In the genomic region with DNA sequence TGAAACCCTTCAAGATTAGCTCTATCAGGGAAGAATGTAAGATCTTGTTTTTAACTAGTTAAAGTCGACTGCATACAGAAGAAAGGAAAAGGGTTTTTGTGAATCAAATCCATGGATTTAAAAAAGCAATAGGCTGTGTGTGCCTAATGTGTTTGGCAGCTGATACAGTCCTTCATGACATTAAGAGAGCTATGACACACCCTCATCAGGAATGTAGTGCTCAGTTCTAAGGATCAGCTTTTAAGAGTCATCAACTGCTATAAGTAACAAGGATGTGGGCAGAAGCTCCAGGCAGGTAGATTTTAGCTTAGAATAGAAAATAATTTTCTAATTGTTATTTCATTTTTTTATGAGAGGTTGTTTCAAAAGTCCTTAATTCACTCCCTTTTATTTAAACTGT, we compare ENCODE assay signal across 11 cellular contexts. TPM values are rescaled to one million over a fixed set of nuclear protein-coding genes. Genes with fewer than 3 reads are reported as not detected.
DNase-seq lines count a peak whose midpoint lies in the region; ATAC-seq, FAIRE-seq and TF ChIP-seq lines count a peak whose summit lies in the region.
"Had no signal": no experiment of that assay in that cellular context is flagged by ENCODE, and none has a peak within 500 bp of the region (broad histone marks: within the 10 kb centered on the region; RNA-seq: fewer than 3 reads in every experiment).

No MANE protein-coding gene starts in this region.

- H3K4me1 ChIP-seq in right atrium auricular region = no peaks in the 10 kb centered on the region
- H3K4me1 ChIP-seq in adipocyte (ENCODE audit: control insufficient read depth, insufficient read depth, low read length) = peaks cover 5% of the 10 kb centered on the region
- H3K4me1 ChIP-seq: pancreas had no signal

- H3K9me3 ChIP-seq in right atrium auricular region = no peaks in the 10 kb centered on the region
- H3K9me3 ChIP-seq in adipocyte (ENCODE audit: control insufficient read depth, low read length) = no peaks in the 10 kb centered on the region
- H3K9me3 ChIP-seq: pancreas had no signal

- intact Hi-C loops in Right ventricle myocardium superior (cut with DNase I) = no loop called here

- no peak overlapping the region for H3K9ac ChIP-seq in adipocyte (ENCODE audit: low read length)

- ATAC-seq in Right ventricle myocardium superior (ENCODE audit: poor library complexity) (peak; percentile 74), HG02840 (IDR thresholded peaks at IDR 0.05; ENCODE audit: low FRiP score, unreplicated experiment) (no peak), HG02852 (IDR thresholded peaks at IDR 0.05; ENCODE audit: unreplicated experiment) (no peak)
- ATAC-seq: pancreas had no signal

- FAIRE-seq in urothelium cell line (lab: Jason Lieb, UNC) = no peak
- FAIRE-seq: pancreas had no signal

- no peak overlapping the region for H3K4me3 ChIP-seq in right atrium auricular region
- no peak overlapping the region for H3K4me3 ChIP-seq in adipocyte (ENCODE audit: low read length)
- H3K4me3 ChIP-seq: pancreas, PC-9 had no signal

- DNase-seq in Right ventricle myocardium superior (no peak), right atrium auricular region (ENCODE audit: low spot score) (no peak), adipocyte (ENCODE audit: low read depth) (peak; percentile 72), iris pigment epithelial cell (ENCODE audit: low read depth) (peak; percentile 75), urothelium cell line (ENCODE audit: low spot score) (peak; percentile 58), Kasumi-1 (lab: John Stamatoyannopoulos, UW) (no peak)
- DNase-seq: left cardiac atrium, pancreas had no signal

- H3K27me3 ChIP-seq in right atrium auricular region = no peaks in the 10 kb centered on the region
- H3K27me3 ChIP-seq in adipocyte (replicated peaks; ENCODE audit: control insufficient read depth, insufficient read depth, low read length) = no peaks in the 10 kb centered on the region
- H3K27me3 ChIP-seq: pancreas had no signal

- no peak overlapping the region for H3K27ac ChIP-seq in right atrium auricular region
- H3K27ac ChIP-seq: pancreas, PC-9 had no signal

- TF ChIP-seq CTCF in right atrium auricular region (IDR thresholded peaks at IDR 0.05) = no peak

- no peaks in the 10 kb centered on the region for H3K36me3 ChIP-seq in right atrium auricular region
- no peaks in the 10 kb centered on the region for H3K36me3 ChIP-seq in adipocyte (ENCODE audit: control insufficient read depth, insufficient read depth, low read length, severe bottlenecking)
- H3K36me3 ChIP-seq: pancreas had no signal

RNA-seq across cellular contexts. Expression of a gene that starts 52.9 kb away (rescaled TPM):
- 21.4 TPM for total RNA-seq in Right ventricle myocardium superior
- total RNA-seq in right atrium auricular region = 10 to 100 TPM in 1 of 2 donors, 1 to 10 TPM in 1; 5.4 to 14.5 TPM

Comparison
In these comparisons a context has a peak if more than half of its experiments do, and no peak if none do; other contexts are left out.
1. DNase-seq: peak in adipocyte (single experiment), iris pigment epithelial cell (single experiment) and urothelium cell line (single experiment); none in Right ventricle myocardium superior (single experiment), right atrium auricular region (single experiment) and Kasumi-1 (0 of 2).